ENCODE assay signal across 29 cellular contexts in genomic region chr1:177978530-177978929, GRCh38.
"Had no signal": no experiment of that assay in that cellular context is flagged by ENCODE, and none has a peak within 500 bp of the region (broad histone marks: within the 10 kb centered on the region; RNA-seq: fewer than 3 reads in every experiment).

No MANE protein-coding gene starts in this region.

- ATAC-seq: stimulated activated effector memory CD8-positive, alpha-beta T cell treated with anti-CD3 and anti-CD28 coated beads, Interleukin-12 subunit alpha, Interleukin-12 subunit beta, amount 100 ng/mL, for 72 hours; stimulated activated memory B cell treated with anti-CD40 and anti-IgM and Interleukin-4, amounts not matched to agents 10 μg/mL and 1 μg/mL and 100 μg/mL, for 72 hours; stimulated activated naive B cell treated with anti-CD40 and anti-IgM and Interleukin-4, amounts not matched to agents 10 μg/mL and 1 μg/mL and 100 μg/mL, for 72 hours; stimulated activated naive CD8-positive, alpha-beta T cell treated with anti-CD3 and anti-CD28 coated beads, Interleukin-15, amount 100 ng/mL, for 72 hours; stimulated activated naive CD8-positive, alpha-beta T cell treated with anti-CD3 and anti-CD28 coated beads, Interleukin-15, Interleukin-2, amounts not matched to agents 100 U/mL and 50 U/mL, for 24 hours; upper lobe of right lung had no signal

- H3K4me3 Mint-ChIP-seq: stimulated activated effector memory CD8-positive, alpha-beta T cell treated with anti-CD3 and anti-CD28 coated beads, Interleukin-12 subunit alpha, Interleukin-12 subunit beta, amount 100 ng/mL, for 72 hours; stimulated activated memory B cell treated with anti-CD40 and anti-IgM and Interleukin-4, amounts not matched to agents 10 μg/mL and 1 μg/mL and 100 μg/mL, for 72 hours; stimulated activated naive B cell treated with anti-CD40 and anti-IgM and Interleukin-4, amounts not matched to agents 10 μg/mL and 1 μg/mL and 100 μg/mL, for 72 hours; stimulated activated naive CD8-positive, alpha-beta T cell treated with anti-CD3 and anti-CD28 coated beads, Interleukin-15, amount 100 ng/mL, for 72 hours; stimulated activated naive CD8-positive, alpha-beta T cell treated with anti-CD3 and anti-CD28 coated beads, Interleukin-15, Interleukin-2, amounts not matched to agents 100 ng/mL and 50 ng/mL, for 24 hours; type B pancreatic cell had no signal

- H3K4me1 ChIP-seq: stomach, thyroid gland, upper lobe of left lung, upper lobe of right lung, uterus, vagina had no signal

- H3K27ac Mint-ChIP-seq: stimulated activated effector memory CD8-positive, alpha-beta T cell treated with anti-CD3 and anti-CD28 coated beads, Interleukin-12 subunit alpha, Interleukin-12 subunit beta, amount 100 ng/mL, for 72 hours; stimulated activated memory B cell treated with anti-CD40 and anti-IgM and Interleukin-4, amounts not matched to agents 10 μg/mL and 1 μg/mL and 100 μg/mL, for 72 hours; stimulated activated naive B cell treated with anti-CD40 and anti-IgM and Interleukin-4, amounts not matched to agents 10 μg/mL and 1 μg/mL and 100 μg/mL, for 72 hours; stimulated activated naive CD8-positive, alpha-beta T cell treated with anti-CD3 and anti-CD28 coated beads, Interleukin-15, amount 100 ng/mL, for 72 hours; stimulated activated naive CD8-positive, alpha-beta T cell treated with anti-CD3 and anti-CD28 coated beads, Interleukin-15, Interleukin-2, amounts not matched to agents 100 ng/mL and 50 ng/mL, for 24 hours; type B pancreatic cell had no signal

- H3K27ac ChIP-seq: stomach, suprapubic skin, testis, thoracic aorta, thyroid gland, tibial artery, tibial nerve, transverse colon, upper lobe of left lung, upper lobe of right lung, uterus, vagina had no signal

- H3K36me3 ChIP-seq: suprapubic skin, thoracic aorta, thyroid gland, transverse colon, upper lobe of right lung, uterus, vagina had no signal

- H3K27me3 Mint-ChIP-seq: stimulated activated naive CD8-positive, alpha-beta T cell treated with anti-CD3 and anti-CD28 coated beads, Interleukin-15, amount 100 ng/mL, for 72 hours; stimulated activated naive CD8-positive, alpha-beta T cell treated with anti-CD3 and anti-CD28 coated beads, Interleukin-15, Interleukin-2, amounts not matched to agents 100 ng/mL and 50 ng/mL, for 24 hours had no signal

- DNase-seq: stimulated activated CD4-positive, alpha-beta T cell treated with anti-CD3 and anti-CD28 coated beads, Interleukin-2, amount 100 ng/mL, for 48 hours; stimulated activated CD4-positive, alpha-beta T cell treated with anti-CD3 and anti-CD28 coated beads, Interleukin-4, amount 100 ng/mL, for 1 hour; stimulated activated CD4-positive, alpha-beta T cell treated with anti-CD3 and anti-CD28 coated beads, Interleukin-4, amount 100 ng/mL, for 24 hours; stimulated activated CD4-positive, alpha-beta T cell treated with anti-CD3 and anti-CD28 coated beads, Interleukin-4, amount 100 ng/mL, for 4 hours; stimulated activated CD8-positive, alpha-beta memory T cell treated with anti-CD3 and anti-CD28 coated beads, Interleukin-4, amount 100 ng/mL, for 48 hours; stimulated activated naive B cell treated with anti-CD40 and anti-IgM and Interleukin-4, amounts not matched to agents 10 μg/mL and 1 μg/mL and 100 μg/mL, for 72 hours; stimulated activated naive CD4-positive, alpha-beta T cell; stimulated activated naive CD4-positive, alpha-beta T cell treated with Interleukin-2 at 50 U/mL for 16 hours; stimulated activated naive CD8-positive, alpha-beta T cell treated with anti-CD3 and anti-CD28 coated beads, Interleukin-15, amount 100 ng/mL, for 72 hours; stimulated activated naive CD8-positive, alpha-beta T cell treated with anti-CD3 and anti-CD28 coated beads, Interleukin-15, Interleukin-2, amounts not matched to agents 100 U/mL and 50 U/mL, for 24 hours; stomach; substantia nigra; testis; thyroid gland; tibial artery; transverse colon; trophoblast cell; upper lobe of left lung; upper lobe of right lung; uterus had no signal

- H3K9me3 ChIP-seq: stomach, suprapubic skin, testis, thoracic aorta, thyroid gland, tibial artery, tibial nerve, transverse colon, upper lobe of left lung, upper lobe of right lung, uterus, vagina had no signal

- H3K4me1 Mint-ChIP-seq: stimulated activated effector memory CD8-positive, alpha-beta T cell treated with anti-CD3 and anti-CD28 coated beads, Interleukin-12 subunit alpha, Interleukin-12 subunit beta, amount 100 ng/mL, for 72 hours; stimulated activated memory B cell treated with anti-CD40 and anti-IgM and Interleukin-4, amounts not matched to agents 10 μg/mL and 1 μg/mL and 100 μg/mL, for 72 hours; stimulated activated naive B cell treated with anti-CD40 and anti-IgM and Interleukin-4, amounts not matched to agents 10 μg/mL and 1 μg/mL and 100 μg/mL, for 72 hours; stimulated activated naive CD8-positive, alpha-beta T cell treated with anti-CD3 and anti-CD28 coated beads, Interleukin-15, amount 100 ng/mL, for 72 hours had no signal

- H3K4me3 ChIP-seq: stomach, suprapubic skin, testis, thoracic aorta, thyroid gland, tibial artery, tibial nerve, transverse colon, upper lobe of left lung, upper lobe of right lung, uterus, vagina had no signal

- FAIRE-seq: urothelium cell line had no signal

- H3K27me3 ChIP-seq: stomach, suprapubic skin, testis, thyroid gland, tibial artery, tibial nerve, transverse colon, upper lobe of left lung, upper lobe of right lung, uterus, vagina had no signal

- H3K9me3 Mint-ChIP-seq: stimulated activated memory B cell treated with anti-CD40 and anti-IgM and Interleukin-4, amounts not matched to agents 10 μg/mL and 1 μg/mL and 100 μg/mL, for 72 hours; stimulated activated naive B cell treated with anti-CD40 and anti-IgM and Interleukin-4, amounts not matched to agents 10 μg/mL and 1 μg/mL and 100 μg/mL, for 72 hours; stimulated activated naive CD8-positive, alpha-beta T cell treated with anti-CD3 and anti-CD28 coated beads, Interleukin-15, Interleukin-2, amounts not matched to agents 100 ng/mL and 50 ng/mL, for 24 hours; type B pancreatic cell had no signal

- H3K36me3 Mint-ChIP-seq: stimulated activated effector memory CD8-positive, alpha-beta T cell treated with anti-CD3 and anti-CD28 coated beads, Interleukin-12 subunit alpha, Interleukin-12 subunit beta, amount 100 ng/mL, for 72 hours; stimulated activated memory B cell treated with anti-CD40 and anti-IgM and Interleukin-4, amounts not matched to agents 10 μg/mL and 1 μg/mL and 100 μg/mL, for 72 hours; stimulated activated naive B cell treated with anti-CD40 and anti-IgM and Interleukin-4, amounts not matched to agents 10 μg/mL and 1 μg/mL and 100 μg/mL, for 72 hours; type B pancreatic cell had no signal
